ENCODE assay signal across 9 cellular contexts in the genomic region with DNA sequence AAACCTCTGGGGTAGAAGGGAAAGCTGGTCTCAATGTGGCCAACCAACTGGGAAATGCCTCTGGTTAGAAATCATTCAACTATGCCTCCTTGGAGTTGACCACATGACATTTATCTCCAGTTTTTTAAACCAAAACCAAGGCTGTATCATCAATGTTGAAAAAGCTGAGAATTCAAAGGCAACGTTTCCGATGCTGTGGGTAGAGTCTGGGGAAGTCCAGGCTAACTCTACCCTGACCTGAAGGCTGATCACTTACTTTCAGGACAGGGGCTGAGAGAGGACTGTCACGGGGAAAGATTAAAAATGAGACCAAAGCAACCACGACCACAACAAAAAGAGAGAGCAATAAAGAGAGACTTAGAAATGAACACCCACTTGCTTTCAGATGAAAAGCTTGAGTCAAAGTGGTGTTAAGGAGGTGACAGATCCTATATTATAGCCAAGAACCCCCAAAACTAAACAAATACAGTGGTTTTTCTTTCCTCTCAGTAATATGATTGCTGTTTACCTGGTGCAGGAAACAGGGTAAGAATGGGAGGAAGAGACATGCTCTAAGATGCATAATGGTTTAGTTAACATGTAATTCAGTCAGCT.
DNase-seq lines count a peak whose midpoint lies in the region; ATAC-seq and TF ChIP-seq lines count a peak whose summit lies in the region.
"Had no signal": no experiment of that assay in that cellular context is flagged by ENCODE, and none has a peak within 500 bp of the region (broad histone marks: within the 10 kb centered on the region; RNA-seq: fewer than 3 reads in every experiment).

No MANE protein-coding gene starts in this region.

- H3K27ac Mint-ChIP-seq in activated naive CD8-positive, alpha-beta T cell treated with anti-CD3 and anti-CD28 coated beads, Interleukin-2, amount 10 ng/mL, durations not matched to agents 7 days and 5 days, result peak overlapping the region; percentile 31
- H3K27ac Mint-ChIP-seq in H9, result peak overlapping the region in 1 of 3 experiments; percentile 10; a peak in 1 of 7 replicates

- no peak overlapping the region for H3K56ac ChIP-seq in H9 (ENCODE audit: insufficient read length, low read depth, low read length)

- H3K27ac ChIP-seq in H9 (ENCODE audit: insufficient read length, low read depth, low read length), result no peak overlapping the region
- H3K27ac ChIP-seq: cardiac muscle cell had no signal

- H2BK120ac ChIP-seq in H9 (ENCODE audit: low read depth, low read length, poor library complexity, severe bottlenecking), result no peak overlapping the region

- no peak overlapping the region for H3K4me2 ChIP-seq in H9 (ENCODE audit: insufficient read depth, insufficient read length, low read length)

- POLR2A ChIA-PET in activated naive CD8-positive, alpha-beta T cell treated with anti-CD3 and anti-CD28 coated beads, Interleukin-2, amount 10 ng/mL, durations not matched to agents 7 days and 5 days (lab: Charles Lee), result no interaction called here

- H3K79me1 ChIP-seq in H9 (ENCODE audit: insufficient read depth, low read depth, low read length, poor library complexity, severe bottlenecking), result no peaks in the 10 kb centered on the region

- no peak overlapping the region for H4K91ac ChIP-seq in H9 (ENCODE audit: insufficient read length, low read depth, low read length)

- no peaks in the 10 kb centered on the region for H3K9me3 ChIP-seq in H9 (ENCODE audit: control insufficient read depth, low read depth, low read length)
- no peaks in the 10 kb centered on the region; the same call in 1 of the 2 replicates for H3K9me3 ChIP-seq in MG63

- no peak overlapping the region for H2BK12ac ChIP-seq in H9 (ENCODE audit: insufficient read length, low read depth, low read length)

- no peaks in the 10 kb centered on the region for H3K27me3 Mint-ChIP-seq in activated naive CD8-positive, alpha-beta T cell treated with anti-CD3 and anti-CD28 coated beads, Interleukin-2, amount 10 ng/mL, durations not matched to agents 7 days and 5 days
- H3K27me3 Mint-ChIP-seq in H9 (ENCODE audit: low read depth), result no peaks in the 10 kb centered on the region

- H3K4me3 Mint-ChIP-seq in activated naive CD8-positive, alpha-beta T cell treated with anti-CD3 and anti-CD28 coated beads, Interleukin-2, amount 10 ng/mL, durations not matched to agents 7 days and 5 days, result peak overlapping the region; percentile 45
- no peak overlapping the region; a peak in 1 of 5 replicates for H3K4me3 Mint-ChIP-seq in H9

- H3K18ac ChIP-seq in H9 (ENCODE audit: insufficient read length, low read depth, low read length), result no peak overlapping the region

- no peaks in the 10 kb centered on the region for H3K23me2 ChIP-seq in H9 (ENCODE audit: insufficient read length, low read depth, low read length, poor library complexity, severe bottlenecking)

- H2BK20ac ChIP-seq in H9 (ENCODE audit: low read depth, low read length, poor library complexity, severe bottlenecking), result no peak overlapping the region

- no peaks in the 10 kb centered on the region for H3K79me2 ChIP-seq in H9 (ENCODE audit: insufficient read depth, low read length)

- H2BK15ac ChIP-seq in H9 (ENCODE audit: low read depth, low read length), result no peak overlapping the region

- peaks cover 17% of the 10 kb centered on the region for H3K4me1 Mint-ChIP-seq in activated naive CD8-positive, alpha-beta T cell treated with anti-CD3 and anti-CD28 coated beads, Interleukin-2, amount 10 ng/mL, durations not matched to agents 7 days and 5 days
- H3K4me1 Mint-ChIP-seq in H9, result peaks cover 7% of the 10 kb centered on the region in 2 experiments

- H3K9me3 Mint-ChIP-seq in activated naive CD8-positive, alpha-beta T cell treated with anti-CD3 and anti-CD28 coated beads, Interleukin-2, amount 10 ng/mL, durations not matched to agents 7 days and 5 days, result peaks cover 7% of the 10 kb centered on the region
- H3K9me3 Mint-ChIP-seq in H9, result no peaks in the 10 kb centered on the region; a peak in 1 of 5 replicates

- H3K4me3 ChIP-seq in GM12865 (ENCODE audit: low read depth, low read length), result no peak overlapping the region
- no peak overlapping the region for H3K4me3 ChIP-seq in MG63
- H3K4me3 ChIP-seq: cardiac muscle cell had no signal

- H2BK5ac ChIP-seq in H9 (ENCODE audit: insufficient read length, low read length), result no peak overlapping the region

- WGBS in H9 (ENCODE audit: extremely low coverage, insufficient read length, low lambda C conversion rate), result no CpG with 5 or more reads among the region's 4 CpGs

- H3T11ph ChIP-seq in H9 (ENCODE audit: low read length), result no peak overlapping the region

- H3K14ac ChIP-seq in H9 (ENCODE audit: insufficient read depth, low read length), result no peak overlapping the region

- H3K36me3 ChIP-seq in MG63, result no peaks in the 10 kb centered on the region
- H3K36me3 ChIP-seq: cardiac muscle cell had no signal

- no peak overlapping the region for H4K8ac ChIP-seq in H9 (replicated peaks; ENCODE audit: insufficient read length, low read depth, low read length)

- DNase-seq in GM12865 (ENCODE audit: low read depth) (peak; percentile 88), H9 (no peak), MG63 (no peak), SK-N-DZ (ENCODE audit: low spot score) (no peak), dedifferentiated amniotic fluid mesenchymal stem cell (ENCODE audit: extremely low spot score) (no peak)
- DNase-seq in activated naive CD8-positive, alpha-beta T cell treated with anti-CD3 and anti-CD28 coated beads, Interleukin-2, amount 10 ng/mL, durations not matched to agents 7 days and 5 days, result no peak

- H3K4ac ChIP-seq in H9 (ENCODE audit: low read depth, low read length), result no peak overlapping the region

- no peak overlapping the region for H2AFZ ChIP-seq in H9 (ENCODE audit: low read length)

- TF ChIP-seq CTCF in GM12865 (IDR thresholded peaks at IDR 0.05; ENCODE audit: insufficient read depth, low read depth, low read length, missing control alignments), result no peak
- TF ChIP-seq CTCF in H9 (conservative IDR thresholded peaks at IDR 0.05), result no peak

- H3K4me1 ChIP-seq in H9 (ENCODE audit: insufficient read depth, low read length), result no peaks in the 10 kb centered on the region

- H3K27me3 ChIP-seq in H9 (ENCODE audit: insufficient read depth, low read length), result no peaks in the 10 kb centered on the region
- H3K27me3 ChIP-seq in MG63, result no peaks in the 10 kb centered on the region
- H3K27me3 ChIP-seq: cardiac muscle cell had no signal

- H3K9ac ChIP-seq in H9 (ENCODE audit: extremely low read depth, insufficient read length, low read length), result no peak overlapping the region

- ATAC-seq in GM19395 (IDR thresholded peaks at IDR 0.05; ENCODE audit: unreplicated experiment), result peak; percentile 93
- ATAC-seq in HG03064 (IDR thresholded peaks at IDR 0.05; ENCODE audit: low read depth, unreplicated experiment), result peak; percentile 94
- peak; percentile 75 for ATAC-seq in activated naive CD8-positive, alpha-beta T cell treated with anti-CD3 and anti-CD28 coated beads, Interleukin-2, amount 10 ng/mL, durations not matched to agents 7 days and 5 days (ENCODE audit: low read depth)

- H3K23ac ChIP-seq in H9 (ENCODE audit: insufficient read length, low read depth, low read length), result no peak overlapping the region

- no peak overlapping the region for H2AK5ac ChIP-seq in H9 (ENCODE audit: insufficient read length, low read length)

- H4K5ac ChIP-seq in H9 (ENCODE audit: insufficient read length, low read depth, low read length), result no peak overlapping the region

- H3K36me3 Mint-ChIP-seq in activated naive CD8-positive, alpha-beta T cell treated with anti-CD3 and anti-CD28 coated beads, Interleukin-2, amount 10 ng/mL, durations not matched to agents 7 days and 5 days, result peaks cover 3% of the 10 kb centered on the region
- H3K36me3 Mint-ChIP-seq in H9 (ENCODE audit: insufficient read depth in 1 of 3, low read depth in 3 of 3), result no peaks in the 10 kb centered on the region

- no peaks in the 10 kb centered on the region for H4K20me1 ChIP-seq in H9 (ENCODE audit: control insufficient read depth, insufficient read depth, insufficient read length)
